ENCODE assay signal across 28 cellular contexts in the genomic region with DNA sequence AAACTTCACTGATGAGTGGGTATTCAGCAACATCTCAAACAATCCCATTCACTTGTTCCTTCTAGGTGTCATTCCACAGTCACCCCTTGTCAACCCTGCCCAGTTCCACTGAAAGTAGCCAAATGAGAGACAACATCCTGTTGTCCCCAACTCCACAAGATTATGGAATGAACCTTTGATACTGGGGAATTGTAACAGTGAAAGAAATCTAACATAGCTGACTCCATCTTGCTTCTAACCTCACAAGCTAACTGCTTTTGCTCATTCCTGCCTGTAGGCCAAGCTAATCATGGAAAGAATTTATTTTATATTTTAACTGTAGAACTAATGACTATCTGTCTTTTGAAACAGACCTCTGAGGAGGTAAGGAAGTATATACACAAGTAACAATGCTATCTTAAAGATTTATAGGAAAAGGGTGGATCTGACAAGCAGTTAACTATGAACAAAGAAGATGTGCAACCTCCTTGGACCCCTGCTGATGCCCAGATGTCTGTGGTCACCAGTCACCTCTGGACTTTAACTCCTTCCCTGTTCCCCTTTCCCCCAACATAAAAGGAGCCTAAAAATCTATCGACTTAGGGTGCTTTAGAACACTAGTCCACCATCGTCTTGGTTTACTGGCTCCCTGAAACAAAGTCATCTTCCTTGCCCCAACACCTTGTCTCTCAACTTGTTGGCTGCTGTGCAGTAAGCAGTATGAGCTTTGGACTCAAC. TPM values are rescaled to one million over a fixed set of nuclear protein-coding genes. Genes with fewer than 3 reads are reported as not detected.
A peak's percentile ranks its signal among the peaks of the same experiment; 100 is the strongest.
DNase-seq lines count a peak whose midpoint lies in the region; ATAC-seq, FAIRE-seq and TF ChIP-seq lines count a peak whose summit lies in the region.
"Had no signal": no experiment of that assay in that cellular context is flagged by ENCODE, and none has a peak within 500 bp of the region (broad histone marks: within the 10 kb centered on the region; RNA-seq: fewer than 3 reads in every experiment).

No MANE protein-coding gene starts in this region.

- no TSS peak for BruUV-seq in K562 (replicated peaks; lab: Mats Ljungman, UMichigan)

- no peak for DNase-seq in A549 (ENCODE audit: low read depth in 1 of 2, low spot score in 1 of 2)
- no peak for DNase-seq in HFFc6
- no peak for DNase-seq in K562 (ENCODE audit: extremely low read depth in 1 of 4, low spot score in 3 of 4)
- no peak for DNase-seq in memory B cell (ENCODE audit: low spot score in 2 of 2)
- DNase-seq in NCI-H2171 treated with DMSO at 0.1 percent for 48 hours (lab: John Stamatoyannopoulos, UW) = no peak
- no peak for DNase-seq in NCI-H2029 treated with DMSO at 0.1 percent for 48 hours (lab: John Stamatoyannopoulos, UW)
- no peak for DNase-seq in RCC 7860 (ENCODE audit: low spot score)
- DNase-seq: activated CD4-positive, CD25-positive, alpha-beta regulatory T cell treated with anti-CD3 and anti-CD28 coated beads, Interleukin-2, amount 50 U/mL, for 72 hours; activated CD8-positive, alpha-beta T cell treated with anti-CD3 and anti-CD28 coated beads for 36 hours; DMS53; left ventricle myocardium superior; naive B cell; NCI-H1105 treated with DMSO at 0.1 percent for 48 hours; NCI-H1930; NCI-H2227 treated with DMSO at 0.1 percent for 48 hours; NCI-H526 treated with DMSO at 0.1 percent for 48 hours; nucleus accumbens; T-helper 1 cell; tibial artery had no signal

- H3K4me3 Mint-ChIP-seq in HFFc6 (no peak overlapping the region), memory B cell (no peak overlapping the region)
- H3K4me3 Mint-ChIP-seq: activated CD8-positive, alpha-beta T cell treated with anti-CD3 and anti-CD28 coated beads for 36 hours; dendritic cell treated with granulocyte-macrophage colony-stimulating factor and Interleukin-4, amounts not matched to agents 40 ng/mL and 50 ng/mL, for 4 days; mesothelial cell of epicardium had no signal

- H3K36me3 Mint-ChIP-seq in HFFc6 (ENCODE audit: low read depth) (no peaks in the 10 kb centered on the region), memory B cell (no peaks in the 10 kb centered on the region)
- H3K36me3 Mint-ChIP-seq: activated naive CD4-positive, alpha-beta T cell treated with anti-CD3 and anti-CD28 coated beads, Interleukin-2, amount 50 U/mL, for 72 hours; mesothelial cell of epicardium had no signal

- no peak for TF ChIP-seq CTCF in A549 (IDR thresholded peaks at IDR 0.05)
- TF ChIP-seq CTCF in HFFc6 (IDR thresholded peaks at IDR 0.05) = peak; percentile 26; the same call in 1 of the 2 replicates
- no peak for TF ChIP-seq CTCF in K562 (IDR thresholded peaks at IDR 0.05 in 2 of 3, conservative IDR thresholded peaks at IDR 0.05 in 1 of 3; ENCODE audit: insufficient read depth in 2 of 3, low read depth in 1 of 3, low read length in 3 of 3)

- H4K20me1 ChIP-seq in K562 (replicated peaks; ENCODE audit: control insufficient read depth, insufficient read depth, low read length) = no peaks in the 10 kb centered on the region
- H4K20me1 ChIP-seq: BLaER1 had no signal

- H3K4me2 ChIP-seq in A549 (peak overlapping the region; percentile 36), K562 (ENCODE audit: insufficient read depth, low read length) (no peak overlapping the region)
- H3K4me2 ChIP-seq: BLaER1 had no signal

- no peaks in the 10 kb centered on the region; the same call in 1 of the 2 replicates for H3K27me3 Mint-ChIP-seq in HFFc6 (ENCODE audit: insufficient read depth)
- no peaks in the 10 kb centered on the region for H3K27me3 Mint-ChIP-seq in memory B cell
- H3K27me3 Mint-ChIP-seq: activated CD8-positive, alpha-beta T cell treated with anti-CD3 and anti-CD28 coated beads for 36 hours; dendritic cell treated with granulocyte-macrophage colony-stimulating factor and Interleukin-4, amounts not matched to agents 40 ng/mL and 50 ng/mL, for 4 days; naive B cell had no signal

- no peaks in the 10 kb centered on the region for H3K36me3 ChIP-seq in K562 (ENCODE audit: control insufficient read depth, insufficient read depth, low read length)
- H3K36me3 ChIP-seq: BLaER1, tibial artery had no signal

- H3K79me2 ChIP-seq in K562 (ENCODE audit: control insufficient read depth, insufficient read depth, low read length) = no peaks in the 10 kb centered on the region

- no peaks in the 10 kb centered on the region for H3K9me1 ChIP-seq in K562 (ENCODE audit: control insufficient read depth, insufficient read depth, low read length)

- H2AFZ ChIP-seq in K562 (ENCODE audit: low read depth, low read length) = peak overlapping the region; percentile 21; the same call in 1 of the 2 replicates

- in situ Hi-C loops in K562 (cut with MboI) = no loop called here

- TF ChIP-seq POLR2A in A549 (IDR thresholded peaks at IDR 0.05; ENCODE audit: low read length) (no peak), K562 (conservative IDR thresholded peaks at IDR 0.05) (no peak)

- ATAC-seq in A549 (peak in 1 of 2 experiments; percentile 7; a peak in 2 of 6 replicates), K562 (no peak), memory B cell (ENCODE audit: low read depth) (no peak), HG02870 (IDR thresholded peaks at IDR 0.05; ENCODE audit: unreplicated experiment) (no peak)
- ATAC-seq: activated CD8-positive, alpha-beta T cell treated with anti-CD3 and anti-CD28 coated beads for 36 hours; activated naive CD4-positive, alpha-beta T cell treated with anti-CD3 and anti-CD28 coated beads, Interleukin-2, amount 50 U/mL, for 72 hours; HCT116; left ventricle myocardium superior had no signal

- H3K9me3 ChIP-seq in A549 = 0 out of 3 replicates have a peak, but pooled peaks cover 4% of the 10 kb centered on the region
- H3K9me3 ChIP-seq in K562 (replicated peaks; ENCODE audit: control insufficient read depth, insufficient read depth, low read depth, low read length) = no peaks in the 10 kb centered on the region
- H3K9me3 ChIP-seq: BLaER1, tibial artery had no signal

- H3K9ac ChIP-seq in K562 (ENCODE audit: insufficient read depth in 1 of 2, low read depth in 2 of 2, low read length in 2 of 2) = no peak overlapping the region
- H3K9ac ChIP-seq: BLaER1 had no signal

- intact Hi-C loops in K562 (cut with micrococcal nuclease) = no loop called here

- H3K4me1 ChIP-seq in A549 (peaks cover 50% of the 10 kb centered on the region), K562 (replicated peaks in 1 of 2; ENCODE audit: control insufficient read depth in 2 of 2, insufficient read depth in 2 of 2, low read length in 2 of 2) (peaks cover 0 to 11% of the 10 kb centered on the region in 2 experiments; a peak in 4 of 5 replicates)
- H3K4me1 ChIP-seq: BLaER1 had no signal

- H3K27ac Mint-ChIP-seq in HFFc6 (no peak overlapping the region), memory B cell (peak overlapping the region; percentile 49)
- H3K27ac Mint-ChIP-seq: activated CD8-positive, alpha-beta T cell treated with anti-CD3 and anti-CD28 coated beads for 36 hours; dendritic cell treated with granulocyte-macrophage colony-stimulating factor and Interleukin-4, amounts not matched to agents 40 ng/mL and 50 ng/mL, for 4 days; mesothelial cell of epicardium had no signal

- POLR2A ChIA-PET in A549 (lab: Yijun Ruan, JAX) (no interaction called here), K562 (lab: Yijun Ruan, JAX) (interaction anchor here (1.1 to 1.7 kb wide), 3 partner anchors 10 to 94 kb away, joined by 3 to 5 read pairs (median 4); no protein-coding TSS in a partner anchor)

- 0 out of 5 replicates have a peak, but pooled peaks of 1 of the 2 experiments have one; percentile 21 for TF ChIP-seq EP300 in A549 (IDR thresholded peaks at IDR 0.05)
- TF ChIP-seq EP300 in K562 (IDR thresholded peaks at IDR 0.05; ENCODE audit: low read length) = no peak

- H3K4me1 Mint-ChIP-seq in HFFc6 (ENCODE audit: low read depth) (peaks cover 13% of the 10 kb centered on the region), memory B cell (peaks cover 34% of the 10 kb centered on the region)

- peak overlapping the region; percentile 67 to 79 for H3K27ac ChIP-seq in A549
- no peak overlapping the region for H3K27ac ChIP-seq in K562 (ENCODE audit: extremely low read depth, low read depth, low read length)
- H3K27ac ChIP-seq: BLaER1, skin epidermis, tibial artery had no signal

- no peaks in the 10 kb centered on the region for H3K9me3 Mint-ChIP-seq in HFFc6
- no peaks in the 10 kb centered on the region for H3K9me3 Mint-ChIP-seq in memory B cell
- H3K9me3 Mint-ChIP-seq: activated CD8-positive, alpha-beta T cell treated with anti-CD3 and anti-CD28 coated beads for 36 hours; activated naive CD4-positive, alpha-beta T cell treated with anti-CD3 and anti-CD28 coated beads, Interleukin-2, amount 50 U/mL, for 72 hours; dendritic cell treated with granulocyte-macrophage colony-stimulating factor and Interleukin-4, amounts not matched to agents 40 ng/mL and 50 ng/mL, for 4 days had no signal

- CTCF ChIA-PET in A549 (lab: Yijun Ruan, JAX) (interaction anchor here (0.8 to 6.5 kb wide), 6 partner anchors 10 to 86 kb away, joined by 3 to 81 read pairs (median 17); no protein-coding TSS in a partner anchor), K562 (lab: Yijun Ruan, JAX; ENCODE audit: low intra/inter-chr PET ratio) (interaction anchor here (1.0 kb wide), 1 partner anchor 10 kb away, joined by 3 read pairs; no protein-coding TSS in a partner anchor)

- no peaks in the 10 kb centered on the region for H3K27me3 ChIP-seq in K562 (ENCODE audit: control insufficient read depth in 2 of 2, insufficient read depth in 2 of 2, low read length in 2 of 2)
- H3K27me3 ChIP-seq: BLaER1, tibial artery had no signal

- FAIRE-seq in A549 (lab: Jason Lieb, UNC) (no peak), K562 (lab: Jason Lieb, UNC) (no peak), RCC 7860 (lab: Jason Lieb, UNC) (no peak)
- FAIRE-seq: endometrium, TTC549 had no signal

- WGBS in A549 (ENCODE audit: missing lambda C conversion rate) = 73% methylated on average over 2 of the region's 2 CpGs
- 18% methylated on average over 2 of the region's 2 CpGs for WGBS in K562 (ENCODE audit: insufficient coverage, low coverage, missing lambda C conversion rate)

- TF ChIP-seq RAD21 in A549 (conservative IDR thresholded peaks at IDR 0.05 in 1 of 2, IDR thresholded peaks at IDR 0.05 in 1 of 2) (no peak), K562 (CRISPR knock-in tag; conservative IDR thresholded peaks at IDR 0.05 in 1 of 2, IDR thresholded peaks at IDR 0.05 in 1 of 2) (no peak)

- H3K4me3 ChIP-seq in A549 = no peak overlapping the region
- no peak overlapping the region for H3K4me3 ChIP-seq in K562
- H3K4me3 ChIP-seq: BLaER1, skin epidermis, tibial artery had no signal

RNA-seq across cellular contexts. Expression of a gene that starts 6.9 kb away (rescaled TPM):
- polyA plus RNA-seq in A549 (2011; rRNA removed) = 341 and 360 TPM in 2 replicates
- polyA plus RNA-seq in A549 (2012; cell fraction: cytosol; rRNA removed) = 322 and 418 TPM in 2 replicates
- 154 and 191 TPM in 2 replicates for polyA plus RNA-seq in A549 (2012; cell fraction: nucleus; rRNA removed)
- 514 to 554 TPM (median 521 TPM) in 3 replicates for polyA plus RNA-seq in A549 (2017; fragmentation: RNase III; extraction: RNeasy Plus Mini Kit Qiagen cat#74134 plus additional on column Dnase treatment)
- polyA minus RNA-seq in A549 (2011; rRNA and poly(A)+ RNA removed) = 342 and 464 TPM in 2 replicates
- 100 to 1,000 TPM in 1 of 6 experiments, 10 to 100 TPM in 5; 92.8 to 112 (median 96.1) TPM for total RNA-seq in HFFc6 (2021; fragmentation: NEBNext Ultra II Directional; extraction: Animal tissue kit (Norgen Biotek cat#: 25700))
- 15.5 and 15.8 TPM in 2 replicates for total RNA-seq in K562 (2011; cell fraction: chromatin; rRNA removed; ENCODE audit: low replicate concordance)
- total RNA-seq in K562 (2011; cell fraction: nucleolus; rRNA removed) = 8.4 and 9.0 TPM in 2 replicates
- total RNA-seq in K562 (2011; cell fraction: nucleoplasm; rRNA removed) = 12.1 and 16.6 TPM in 2 replicates
- total RNA-seq in K562 (2014; rRNA removed) = 7.5 and 10.9 TPM in 2 replicates
- 3.0 and 3.7 TPM in 2 replicates for total RNA-seq in K562 (2014; rRNA removed; fragmentation: Illumina TruSeq; extraction: Trizol)
- total RNA-seq in K562 (2015; rRNA removed; fragmentation: Illumina TruSeq; extraction: Trizol) = 2.9 and 3.4 TPM in 2 replicates
- total RNA-seq in K562 (2021) = 11.8 and 12.7 TPM in 2 replicates
- polyA plus RNA-seq in K562 (2011; rRNA removed) = 9.5 and 11.7 TPM in 2 replicates
- 9.1 and 15.4 TPM in 2 replicates for polyA plus RNA-seq in K562 (2011; cell fraction: cytosol; rRNA removed)
- 7.3 and 16.5 TPM in 2 replicates for polyA plus RNA-seq in K562 (2011; cell fraction: nucleus; rRNA removed)
- 16.0 and 34.4 TPM in 2 replicates for polyA plus RNA-seq in K562 (2012)
- 13.6 and 16.1 TPM in 2 replicates for polyA plus RNA-seq in K562 (2014; fragmentation: Illumina TruSeq; extraction: Trizol)
- 10 to 100 TPM; 11.6 to 13.2 TPM for polyA plus RNA-seq in K562 (2014; fragmentation: Nextera tagmentation; extraction: Ambion mirVana)
- 10.2 and 10.9 TPM in 2 replicates for polyA plus RNA-seq in K562 (2014; rRNA removed)
- 7.3 and 14.4 TPM in 2 replicates for polyA minus RNA-seq in K562 (2011; rRNA and poly(A)+ RNA removed)
- 5.4 and 8.7 TPM in 2 replicates for polyA minus RNA-seq in K562 (2011; cell fraction: cytosol; rRNA and poly(A)+ RNA removed)
- 5.4 and 10.0 TPM in 2 replicates for polyA minus RNA-seq in K562 (2011; cell fraction: nucleus; rRNA and poly(A)+ RNA removed)

Comparison
In these comparisons a context has a peak if more than half of its experiments do, and no peak if none do; other contexts are left out.
1. RNA of a gene that starts 6.9 kb away (total RNA-seq): 92.8 to 112 TPM in HFFc6; 2.9 to 16.6 TPM in K562; every median in the first group is over 4 times any median in the second.